Comparison of ENCODE assay signal across 21 cellular contexts in genomic region chr6:105745464-105746129, GRCh38.
DNase-seq lines count a peak whose midpoint lies in the region; ATAC-seq, FAIRE-seq and TF ChIP-seq lines count a peak whose summit lies in the region.
"Had no signal": no experiment of that assay in that cellular context is flagged by ENCODE, and none has a peak within 500 bp of the region (broad histone marks: within the 10 kb centered on the region; RNA-seq: fewer than 3 reads in every experiment).

No MANE protein-coding gene starts in this region.

- no peak for TF ChIP-seq RAD21 in H1 (IDR thresholded peaks at IDR 0.05 in 1 of 2, conservative IDR thresholded peaks at IDR 0.05 in 1 of 2; ENCODE audit: low read depth in 2 of 2, low read length in 2 of 2)

- H3K9ac ChIP-seq in H1 (replicated peaks in 1 of 4; ENCODE audit: extremely low read depth in 1 of 4, low read depth in 3 of 4, low read length in 3 of 4), result no peak overlapping the region
- no peak overlapping the region for H3K9ac ChIP-seq in endodermal cell (ENCODE audit: extremely low read depth, low read length, poor library complexity, severe bottlenecking)

- H3K79me1 ChIP-seq in H1 (ENCODE audit: low read depth, low read length), result no peaks in the 10 kb centered on the region

- no peak overlapping the region for H3K27ac Mint-ChIP-seq in endodermal cell
- H3K27ac Mint-ChIP-seq: activated naive CD8-positive, alpha-beta T cell; effector memory CD8-positive, alpha-beta T cell; mesothelial cell of epicardium; nephron progenitor cell; stimulated activated naive CD8-positive, alpha-beta T cell treated with anti-CD3 and anti-CD28 coated beads, Interleukin-15, amount 100 ng/mL, for 72 hours; type B pancreatic cell had no signal

- no peaks in the 10 kb centered on the region; a peak in 1 of 4 replicates for H3K9me3 ChIP-seq in H1 (ENCODE audit: insufficient read depth in 2 of 2, low read depth in 1 of 2, low read length in 1 of 2)
- no peaks in the 10 kb centered on the region for H3K9me3 ChIP-seq in endodermal cell (ENCODE audit: control insufficient read depth, low read length)
- H3K9me3 ChIP-seq: psoas muscle had no signal

- no peak overlapping the region for H2BK12ac ChIP-seq in H1 (ENCODE audit: low read depth, low read length)

- H3K4me1 ChIP-seq in H1 (replicated peaks in 1 of 4; ENCODE audit: control insufficient read depth in 3 of 4, insufficient read depth in 4 of 4, low read length in 3 of 4) (peaks cover 0 to 3% (median 0%) of the 10 kb centered on the region in 4 experiments; a peak in 1 of 7 replicates), endodermal cell (ENCODE audit: control insufficient read depth, insufficient read depth, low read length) (peaks cover 3% of the 10 kb centered on the region)
- H3K4me1 ChIP-seq: psoas muscle had no signal

- H3K9me3 Mint-ChIP-seq in endodermal cell, result no peaks in the 10 kb centered on the region
- H3K9me3 Mint-ChIP-seq: effector memory CD8-positive, alpha-beta T cell; mesothelial cell of epicardium; stimulated activated naive CD8-positive, alpha-beta T cell treated with anti-CD3 and anti-CD28 coated beads, Interleukin-15, amount 100 ng/mL, for 72 hours had no signal

- FAIRE-seq in H1 (lab: Jason Lieb, UNC), result no peak
- FAIRE-seq: H54 had no signal

- no peak overlapping the region for H3K56ac ChIP-seq in H1 (replicated peaks; ENCODE audit: insufficient read length, low read depth, low read length)

- H3K4me3 ChIP-seq in HL-60 (replicated peaks; ENCODE audit: insufficient read depth, low read length) (no peak overlapping the region), H1 (ENCODE audit: extremely low read depth in 1 of 4, insufficient read depth in 2 of 4, low read depth in 3 of 4, low read length in 4 of 4) (no peak overlapping the region), endodermal cell (ENCODE audit: low read length) (no peak overlapping the region)
- H3K4me3 ChIP-seq: psoas muscle had no signal

- H3K23me2 ChIP-seq in H1 (ENCODE audit: low read depth, low read length), result no peaks in the 10 kb centered on the region

- H4K91ac ChIP-seq in H1 (replicated peaks; ENCODE audit: insufficient read length, low read length), result no peak overlapping the region

- H2BK120ac ChIP-seq in H1 (replicated peaks; ENCODE audit: low read depth, low read length), result no peak overlapping the region

- H3K4me2 ChIP-seq in H1 (ENCODE audit: insufficient read depth in 1 of 2, low read depth in 2 of 2, low read length in 2 of 2), result no peak overlapping the region

- TF ChIP-seq CTCF in HL-60 (IDR thresholded peaks at IDR 0.05; ENCODE audit: insufficient read depth, low read length) (no peak), H1 (IDR thresholded peaks at IDR 0.05; ENCODE audit: control extremely low read depth in 1 of 3, insufficient read depth in 1 of 3, low read depth in 1 of 3, low read length in 3 of 3) (no peak), endodermal cell (conservative IDR thresholded peaks at IDR 0.05) (no peak)

- H2AK5ac ChIP-seq in H1 (ENCODE audit: low read depth, low read length), result no peak overlapping the region

- POLR2A ChIA-PET in H1 (lab: Charles Lee; ENCODE audit: partially characterized antibody), result no interaction called here

- H4K8ac ChIP-seq in H1 (ENCODE audit: extremely low read depth, insufficient read depth, low read length), result no peak overlapping the region

- H3K27me3 ChIP-seq in HL-60 (ENCODE audit: insufficient read depth, poor library complexity, severe bottlenecking), result no peaks in the 10 kb centered on the region
- no peaks in the 10 kb centered on the region for H3K27me3 ChIP-seq in H1 (replicated peaks in 1 of 4; ENCODE audit: control insufficient read depth in 3 of 4, extremely low read depth in 1 of 4, insufficient read depth in 3 of 4, low read length in 3 of 4)
- no peaks in the 10 kb centered on the region for H3K27me3 ChIP-seq in endodermal cell (ENCODE audit: control insufficient read depth, insufficient read depth, low read length, poor library complexity, severe bottlenecking)

- 91% methylated on average over 2 of the region's 2 CpGs; no CpG with 5 or more reads in 1 of the 2 experiments for WGBS in H1 (ENCODE audit: extremely low coverage in 1 of 2, insufficient coverage in 1 of 2, insufficient read length in 1 of 2, insufficient replicate concordance in 2 of 2, low coverage in 1 of 2, low lambda C conversion rate in 2 of 2, missing lambda C conversion rate in 1 of 2), 2 experiments
- 90 to 100% methylated on average over 2 of the region's 2 CpGs for WGBS in endodermal cell (ENCODE audit: insufficient coverage in 1 of 2, insufficient read length in 1 of 2), 2 experiments

- no peaks in the 10 kb centered on the region for H3K36me3 Mint-ChIP-seq in endodermal cell (ENCODE audit: low read depth)
- H3K36me3 Mint-ChIP-seq: activated naive CD8-positive, alpha-beta T cell; mesothelial cell of epicardium; type B pancreatic cell had no signal

- CTCF ChIA-PET in H1 (lab: Charles Lee; ENCODE audit: partially characterized antibody), result interaction anchor here (1.0 to 1.7 kb wide), 2 partner anchors 10 to 13 kb away, joined by 3 to 9 read pairs; no protein-coding TSS in a partner anchor

- H3K14ac ChIP-seq in H1 (ENCODE audit: insufficient read length), result no peak overlapping the region

- H3K36me3 ChIP-seq in H1 (ENCODE audit: control insufficient read depth in 2 of 4, insufficient read depth in 4 of 4, low read length in 3 of 4) (no peaks in the 10 kb centered on the region), endodermal cell (ENCODE audit: control insufficient read depth, insufficient read depth, low read length) (no peaks in the 10 kb centered on the region)

- H2AFZ ChIP-seq in H1 (ENCODE audit: low read length), result no peak overlapping the region

- DNase-seq in HL-60 (ENCODE audit: low read depth in 1 of 2, low spot score in 1 of 2) (no peak), H1 (ENCODE audit: low read depth in 1 of 2, low spot score in 2 of 2) (no peak), endodermal cell (no peak)
- DNase-seq: activated CD4-positive, alpha-beta T cell treated with anti-CD3 and anti-CD28 coated beads, Interleukin-2, amount 50 U/mL, for 4 hours; activated T-cell treated with anti-CD3 and anti-CD28 coated beads, Interleukin-2, amount 50 U/mL, for 1 hour; effector memory CD8-positive, alpha-beta T cell; Karpas-422; NCI-H1105; NCI-H524; nephron progenitor cell; psoas muscle; stimulated activated naive CD8-positive, alpha-beta T cell treated with anti-CD3 and anti-CD28 coated beads, Interleukin-15, amount 100 ng/mL, for 72 hours had no signal

- no peak for TF ChIP-seq POLR2A in H1 (IDR thresholded peaks at IDR 0.05; ENCODE audit: control extremely low read depth in 1 of 2, low read depth in 2 of 2, low read length in 2 of 2)

- H2BK20ac ChIP-seq in H1 (ENCODE audit: low read length), result no peak overlapping the region

- no peak overlapping the region for H3K23ac ChIP-seq in H1 (ENCODE audit: insufficient read length)

- TF ChIP-seq EP300 in H1 (IDR thresholded peaks at IDR 0.05; ENCODE audit: borderline replicate concordance in 1 of 2, low read depth in 2 of 2, low read length in 2 of 2), result no peak

- peaks cover 31% of the 10 kb centered on the region for H3K4me1 Mint-ChIP-seq in endodermal cell
- H3K4me1 Mint-ChIP-seq: mesothelial cell of epicardium had no signal

- no peak overlapping the region for H3K4me3 Mint-ChIP-seq in endodermal cell
- H3K4me3 Mint-ChIP-seq: activated naive CD8-positive, alpha-beta T cell; effector memory CD8-positive, alpha-beta T cell; mesothelial cell of epicardium; nephron progenitor cell; stimulated activated naive CD8-positive, alpha-beta T cell treated with anti-CD3 and anti-CD28 coated beads, Interleukin-15, amount 100 ng/mL, for 72 hours; type B pancreatic cell had no signal

- H2BK5ac ChIP-seq in H1 (ENCODE audit: low read depth, low read length), result no peak overlapping the region; the same call in 1 of the 2 replicates

- H4K5ac ChIP-seq in H1 (ENCODE audit: insufficient read length, low read depth, low read length), result no peak overlapping the region

- no peak overlapping the region for H3K4ac ChIP-seq in H1 (replicated peaks; ENCODE audit: insufficient read length, low read depth, low read length)

- no peaks in the 10 kb centered on the region for H3K79me2 ChIP-seq in H1 (ENCODE audit: control insufficient read depth in 1 of 2, insufficient read depth in 2 of 2, low read length in 2 of 2)

- no peaks in the 10 kb centered on the region for H4K20me1 ChIP-seq in H1 (replicated peaks in 1 of 2; ENCODE audit: control insufficient read depth in 1 of 2, insufficient read depth in 2 of 2, low read length in 2 of 2)

- H3K27me3 Mint-ChIP-seq in endodermal cell (ENCODE audit: insufficient read depth), result no peaks in the 10 kb centered on the region
- H3K27me3 Mint-ChIP-seq: activated naive CD8-positive, alpha-beta T cell; effector memory CD8-positive, alpha-beta T cell had no signal

- no peak overlapping the region for H3K18ac ChIP-seq in H1 (ENCODE audit: extremely low read depth, low read length)

- ATAC-seq in GM18511 (IDR thresholded peaks at IDR 0.05; ENCODE audit: unreplicated experiment), result peak; percentile 67
- ATAC-seq in GM21717 (IDR thresholded peaks at IDR 0.05; ENCODE audit: unreplicated experiment), result peak; percentile 45
- ATAC-seq in HG02571 (IDR thresholded peaks at IDR 0.05; ENCODE audit: unreplicated experiment), result no peak
- no peak for ATAC-seq in GM21825 (IDR thresholded peaks at IDR 0.05; ENCODE audit: unreplicated experiment)
- ATAC-seq: effector memory CD8-positive, alpha-beta T cell; left lobe of liver; psoas muscle; stimulated activated naive CD8-positive, alpha-beta T cell treated with anti-CD3 and anti-CD28 coated beads, Interleukin-15, amount 100 ng/mL, for 72 hours had no signal

- 0 out of 2 replicates have a peak overlapping the region, but pooled peaks have one; percentile 54 for H2BK15ac ChIP-seq in H1 (ENCODE audit: low read length)

- peak overlapping the region; percentile 41; the same call in 1 of the 2 replicates for H3K27ac ChIP-seq in HL-60 (replicated peaks)
- no peak overlapping the region for H3K27ac ChIP-seq in H1 (ENCODE audit: low read depth, low read length)
- no peak overlapping the region for H3K27ac ChIP-seq in endodermal cell (ENCODE audit: low read depth, low read length)
- H3K27ac ChIP-seq: psoas muscle had no signal

TF ChIP-seq in H1, 55 proteins besides CTCF, POLR2A, EP300 and RAD21:
- no peak for TF ChIP-seq USF2 (IDR thresholded peaks at IDR 0.05; ENCODE audit: low read length)
- no peak for TF ChIP-seq CHD2 (IDR thresholded peaks at IDR 0.05; ENCODE audit: low read length)
- TF ChIP-seq RFX5 (IDR thresholded peaks at IDR 0.05; ENCODE audit: borderline replicate concordance, low read depth, low read length), result no peak

Comparison
In these comparisons a context has a peak if more than half of its experiments do, and no peak if none do; other contexts are left out.
1. ATAC-seq: peak in GM18511 (single experiment) and GM21717 (single experiment); none in HG02571 (single experiment) and GM21825 (single experiment).